Comparison of ENCODE assay signal across 8 cellular contexts in the genomic region with DNA sequence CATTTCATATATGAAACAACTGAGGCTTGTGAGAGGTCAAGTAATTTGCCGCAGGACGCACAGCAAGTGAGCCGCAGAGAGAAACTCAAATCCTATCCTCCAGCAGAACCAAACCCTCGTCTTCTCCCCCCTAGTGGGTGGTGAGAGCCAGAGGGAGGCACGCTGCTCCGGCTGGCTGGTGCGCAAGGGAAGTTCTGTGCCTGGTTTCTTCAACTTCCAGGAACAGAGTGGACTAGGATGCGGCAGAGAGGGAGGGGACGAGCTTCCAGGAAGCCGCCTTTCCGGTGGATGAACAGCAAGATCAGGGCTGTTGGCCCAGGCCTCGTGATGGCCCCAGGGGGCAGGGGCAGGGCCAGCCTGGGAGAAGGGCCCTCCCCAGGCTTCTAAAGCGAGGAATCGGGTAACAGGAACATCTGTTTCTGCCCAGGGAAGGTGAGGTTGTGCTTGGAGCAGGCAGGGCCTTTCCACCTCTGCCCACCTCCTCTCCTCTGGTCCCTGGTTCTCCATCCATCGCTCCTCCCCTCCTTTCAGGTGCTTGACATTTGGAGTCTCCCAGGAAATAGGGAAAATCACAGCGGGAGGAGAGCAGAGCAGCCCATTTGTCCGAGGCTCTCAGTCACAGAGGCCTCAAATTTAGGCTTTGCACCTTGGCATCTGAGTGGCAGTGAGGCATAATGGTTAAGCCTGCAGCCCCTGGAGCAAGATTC. TPM values are rescaled to one million over a fixed set of nuclear protein-coding genes. Genes with fewer than 3 reads are reported as not detected.
DNase-seq lines count a peak whose midpoint lies in the region; ATAC-seq and TF ChIP-seq lines count a peak whose summit lies in the region.

No MANE protein-coding gene starts in this region.

- no peaks in the 10 kb centered on the region for H3K36me3 ChIP-seq in A673 (ENCODE audit: insufficient read depth, low read length, poor library complexity, severe bottlenecking)
- no peaks in the 10 kb centered on the region for H3K36me3 ChIP-seq in HEK293 (ENCODE audit: control insufficient read depth in 2 of 2, insufficient read depth in 1 of 2, low read length in 2 of 2)
- no peaks in the 10 kb centered on the region for H3K36me3 ChIP-seq in body of pancreas (replicated peaks in 1 of 2; ENCODE audit: insufficient read depth in 1 of 2, low read depth in 2 of 2)

- ATAC-seq in body of pancreas, result peak; percentile 27
- no peak for ATAC-seq in GM21390 (IDR thresholded peaks at IDR 0.05; ENCODE audit: unreplicated experiment)
- no peak for ATAC-seq in GM19328 (IDR thresholded peaks at IDR 0.05; ENCODE audit: unreplicated experiment)

- TF ChIP-seq CTCF in A673 (conservative IDR thresholded peaks at IDR 0.05; ENCODE audit: low read depth, low read length), result no peak
- no peak for TF ChIP-seq CTCF in HEK293 (tag by site-specific recombination; IDR thresholded peaks at IDR 0.05)
- peak in 1 of 7 experiments; percentile 4 for TF ChIP-seq CTCF in body of pancreas (IDR thresholded peaks at IDR 0.05)

- intact Hi-C loops in A673 (cut with micrococcal nuclease; ENCODE audit: unreplicated experiment) (no loop called here), body of pancreas (cut with DNase I) (no loop called here)

- peaks cover 41% of the 10 kb centered on the region for H3K27me3 ChIP-seq in A673 (replicated peaks; ENCODE audit: insufficient read depth, low read depth, low read length, poor library complexity)
- no peaks in the 10 kb centered on the region for H3K27me3 ChIP-seq in body of pancreas

- CTCF ChIA-PET in A673 (lab: Charles Lee), result no interaction called here
- CTCF ChIA-PET in HEK293 (lab: Yijun Ruan, JAX), result interaction anchor here (1.1 kb wide), 1 partner anchor 10 kb away, joined by 3 read pairs; no protein-coding TSS in a partner anchor

- WGBS in body of pancreas, 2 donors, result 68 to 89% methylated on average over 8 to 17 of the region's 17 CpGs

- DNase-seq in A673 (ENCODE audit: low spot score), result peak; percentile 32
- peak in 3 of 4 donors; percentile 29 to 40 (median 33) for DNase-seq in body of pancreas
- DNase-seq in kidney tubule cell (ENCODE audit: low spot score), result peak; percentile 39
- DNase-seq in NCI-H1436 treated with DMSO at 0.1 percent for 48 hours (lab: John Stamatoyannopoulos, UW), result no peak
- DNase-seq in stimulated activated CD4-positive, alpha-beta T cell treated with anti-CD3 and anti-CD28 coated beads, Interleukin-12 subunit alpha, Interleukin-12 subunit beta, amount 100 ng/mL, for 4 hours, result no peak

- H3K9me3 ChIP-seq in A673 (ENCODE audit: low read depth, low read length, poor library complexity, severe bottlenecking) (no peaks in the 10 kb centered on the region), HEK293 (ENCODE audit: control insufficient read depth, insufficient read depth, low read depth, low read length) (no peaks in the 10 kb centered on the region), body of pancreas (no peaks in the 10 kb centered on the region)

- POLR2A ChIA-PET in A673 (lab: Charles Lee; ENCODE audit: low non-redundant PET), result no interaction called here
- POLR2A ChIA-PET in HEK293 (lab: Yijun Ruan, JAX), result interaction anchor here (0.7 kb wide), 1 partner anchor 36 kb away, joined by 4 read pairs; no protein-coding TSS in a partner anchor

- no peaks in the 10 kb centered on the region for H3K4me1 ChIP-seq in A673 (ENCODE audit: insufficient read depth, low read length, poor library complexity, severe bottlenecking)
- H3K4me1 ChIP-seq in HEK293 (ENCODE audit: control insufficient read depth, insufficient read depth, low read length), result no peaks in the 10 kb centered on the region
- peaks cover 23% of the 10 kb centered on the region for H3K4me1 ChIP-seq in body of pancreas

- BruUV-seq in A673 (replicated peaks; lab: Mats Ljungman, UMichigan), result no TSS peak

- no peak for TF ChIP-seq POLR2A in body of pancreas (IDR thresholded peaks at IDR 0.05)

- H3K4me3 ChIP-seq in A673 (ENCODE audit: low read depth, low read length, poor library complexity, severe bottlenecking) (no peak overlapping the region), HEK293 (ENCODE audit: low read depth, low read length) (no peak overlapping the region), body of pancreas (no peak overlapping the region)

- H3K27ac ChIP-seq in A673 (ENCODE audit: low read depth, low read length, poor library complexity, severe bottlenecking) (no peak overlapping the region), HEK293 (ENCODE audit: extremely low read depth, low read depth, low read length) (no peak overlapping the region), body of pancreas (peak overlapping the region; percentile 54 to 78 (median 65))

TF ChIP-seq in HEK293, 187 proteins besides CTCF, POLR2A, EP300 and RAD21 (continues in another document):
- TF ChIP-seq ZNF335 (tag by site-specific recombination; conservative IDR thresholded peaks at IDR 0.05), result 0 out of 2 replicates have a peak, but pooled peaks have one; percentile 21
- no peak for TF ChIP-seq ZNF362 (tag by site-specific recombination; IDR thresholded peaks at IDR 0.05)
- no peak for TF ChIP-seq ZNF239 (tag by site-specific recombination; IDR thresholded peaks at IDR 0.05)
- 0 out of 2 replicates have a peak, but pooled peaks have one; percentile 28 for TF ChIP-seq IKZF3 (tag by site-specific recombination; IDR thresholded peaks at IDR 0.05)
- peak; percentile 66 for TF ChIP-seq PRDM10 (tag by site-specific recombination; IDR thresholded peaks at IDR 0.05)
- 0 out of 2 replicates have a peak, but pooled peaks have one; percentile 11 for TF ChIP-seq SP7 (tag by site-specific recombination; IDR thresholded peaks at IDR 0.05)
- TF ChIP-seq SCRT1 (tag by site-specific recombination; IDR thresholded peaks at IDR 0.05; ENCODE audit: borderline replicate concordance), result no peak
- TF ChIP-seq GLIS1 (tag by site-specific recombination; IDR thresholded peaks at IDR 0.05), result peak; percentile 86
- peak; percentile 34; the same call in 1 of the 2 replicates for TF ChIP-seq ZBTB8A (tag by site-specific recombination; IDR thresholded peaks at IDR 0.05)
- peak; percentile 94 for TF ChIP-seq ZNF341 (tag by site-specific recombination; IDR thresholded peaks at IDR 0.05; ENCODE audit: low read depth)
- peak; percentile 36; the same call in 1 of the 2 replicates for TF ChIP-seq WT1 (tag by site-specific recombination; IDR thresholded peaks at IDR 0.05)
- TF ChIP-seq ZIC2 (tag by site-specific recombination; IDR thresholded peaks at IDR 0.05), result peak; percentile 52
- peak; percentile 63 for TF ChIP-seq KLF1 (tag by site-specific recombination; IDR thresholded peaks at IDR 0.05)
- peak; percentile 72 for TF ChIP-seq GLIS2 (tag by site-specific recombination; IDR thresholded peaks at IDR 0.05)
- peak; percentile 75 for TF ChIP-seq ZNF600 (tag by site-specific recombination; IDR thresholded peaks at IDR 0.05)
- peak; percentile 71 for TF ChIP-seq ZBTB17 (tag by site-specific recombination; IDR thresholded peaks at IDR 0.05)
- peak; percentile 65 for TF ChIP-seq ZNF768 (tag by site-specific recombination; IDR thresholded peaks at IDR 0.05)

RNA-seq across cellular contexts. Expression of gene PDIK1L, which starts 16.8 kb away (rescaled TPM):
- 12.9 and 13.4 TPM in 2 replicates for total RNA-seq in A673 (2021)
- total RNA-seq in body of pancreas, result 1 to 10 TPM; 5.6 to 7.8 TPM

RNA-seq across cellular contexts. Expression of gene TRIM63, which starts 27.4 kb away (rescaled TPM):
- not detected in 2 replicates for total RNA-seq in A673 (2021)
- total RNA-seq in body of pancreas, result not detected

RNA-seq across cellular contexts. Expression of gene SLC30A2, which starts 48.9 kb away (rescaled TPM):
- total RNA-seq in A673 (2021), result not detected in 2 replicates
- 10 to 100 TPM; 44.5 to 64.6 TPM for total RNA-seq in body of pancreas

Comparison
In these comparisons a context has a peak if more than half of its experiments do, and no peak if none do; other contexts are left out.
1. DNase-seq: peak in A673 (single experiment), body of pancreas (3 of 4) and kidney tubule cell (single experiment); none in NCI-H1436 treated with DMSO at 0.1 percent for 48 hours (single experiment) and stimulated activated CD4-positive, alpha-beta T cell treated with anti-CD3 and anti-CD28 coated beads, Interleukin-12 subunit alpha, Interleukin-12 subunit beta, amount 100 ng/mL, for 4 hours (single experiment).
2. H3K27ac ChIP-seq: peak in body of pancreas (4 of 4); none in A673 (single experiment) and HEK293 (single experiment).
3. RNA of gene SLC30A2, which starts 48.9 kb away (total RNA-seq): 44.5 to 64.6 TPM in body of pancreas; not detected in A673; every median in the first group is over 10 times any median in the second.